19 cellular contexts compared by ENCODE assay signal in genomic region chr14:88515499-88516221, GRCh38. TPM values are rescaled to one million over a fixed set of nuclear protein-coding genes. Genes with fewer than 3 reads are reported as not detected.
DNase-seq lines count a peak whose midpoint lies in the region; ATAC-seq and TF ChIP-seq lines count a peak whose summit lies in the region.
"Had no signal": no experiment of that assay in that cellular context is flagged by ENCODE, and none has a peak within 500 bp of the region (broad histone marks: within the 10 kb centered on the region; RNA-seq: fewer than 3 reads in every experiment).

No MANE protein-coding gene starts in this region.

- peaks cover 29% of the 10 kb centered on the region for H3K36me3 ChIP-seq in left ventricle myocardium inferior
- H3K36me3 ChIP-seq in thyroid gland = no peaks in the 10 kb centered on the region
- H3K36me3 ChIP-seq: Peyer's patch had no signal

- peak overlapping the region; percentile 84 to 94 (median 87) for H3K27ac Mint-ChIP-seq in nephron

- H3K4me1 Mint-ChIP-seq in nephron = peaks cover 26% of the 10 kb centered on the region

- H3K4me3 ChIP-seq in left ventricle myocardium inferior = no peak overlapping the region
- no peak overlapping the region for H3K4me3 ChIP-seq in thyroid gland (replicated peaks in 1 of 3)

- H3K27me3 ChIP-seq in left ventricle myocardium inferior (ENCODE audit: low read depth) = no peaks in the 10 kb centered on the region
- H3K27me3 ChIP-seq in thyroid gland = no peaks in the 10 kb centered on the region
- H3K27me3 ChIP-seq: Peyer's patch had no signal

- TF ChIP-seq POLR2A in thyroid gland (IDR thresholded peaks at IDR 0.05) = no peak

- H3K27ac ChIP-seq in left ventricle myocardium inferior (replicated peaks) (peak overlapping the region; percentile 43), thyroid gland (peak overlapping the region in 2 of 3 donors; percentile 50 to 68)
- H3K27ac ChIP-seq: C4-2B had no signal

- H3K4me1 ChIP-seq in left ventricle myocardium inferior = peaks cover 30% of the 10 kb centered on the region
- peaks cover 10 to 16% of the 10 kb centered on the region in 2 donors for H3K4me1 ChIP-seq in thyroid gland

- peak overlapping the region in 2 of 3 experiments; percentile 18 to 44 for H3K4me3 Mint-ChIP-seq in nephron
- H3K4me3 Mint-ChIP-seq: IgD-negative memory B cell had no signal

- DNase-seq in left ventricle myocardium inferior = no peak
- DNase-seq in Right ventricle myocardium inferior (ENCODE audit: missing footprints) = no peak
- DNase-seq in left lobe of liver (ENCODE audit: low spot score) = no peak
- DNase-seq in thyroid gland = no peak
- no peak for DNase-seq in stimulated activated naive CD4-positive, alpha-beta T cell (lab: John Stamatoyannopoulos, UW)
- no peak for DNase-seq in NCI-H446 treated with DMSO at 0.1 percent for 48 hours (lab: John Stamatoyannopoulos, UW)
- no peak for DNase-seq in glomerular visceral epithelial cell (ENCODE audit: extremely low spot score)
- DNase-seq: 8988T, MV-4-11, NCI-H1105 treated with DMSO at 0.1 percent for 48 hours, NCI-H2029 treated with DMSO at 0.1 percent for 48 hours, NCI-H226, NCI-H524, NCI-H774, Peyer's patch had no signal

- TF ChIP-seq CTCF in left ventricle myocardium inferior (IDR thresholded peaks at IDR 0.05; ENCODE audit: borderline replicate concordance) (no peak), nephron (IDR thresholded peaks at IDR 0.05; ENCODE audit: unreplicated experiment in 3 of 3) (no peak), thyroid gland (IDR thresholded peaks at IDR 0.05) (no peak)

- peaks cover 19% of the 10 kb centered on the region for H3K36me3 Mint-ChIP-seq in nephron (ENCODE audit: low read depth)

- H3K9me3 ChIP-seq in left ventricle myocardium inferior (replicated peaks) (no peaks in the 10 kb centered on the region), thyroid gland (no peaks in the 10 kb centered on the region)
- H3K9me3 ChIP-seq: Peyer's patch had no signal

- intact Hi-C loops in left ventricle myocardium inferior (cut with micrococcal nuclease) = no loop called here
- intact Hi-C loops in Right ventricle myocardium inferior (cut with DNase I) = no loop called here
- intact Hi-C loops in thyroid gland (cut with DNase I) = no loop called here

- no peaks in the 10 kb centered on the region for H3K9me3 Mint-ChIP-seq in nephron
- H3K9me3 Mint-ChIP-seq: IgD-negative memory B cell had no signal

- 78 to 87% methylated on average over 1 of the region's 1 CpG for WGBS in thyroid gland, 2 donors

- ATAC-seq in Right ventricle myocardium inferior = no peak
- peak; percentile 53 for ATAC-seq in left lobe of liver

- H3K27me3 Mint-ChIP-seq in nephron (ENCODE audit: low read depth) = no peaks in the 10 kb centered on the region

RNA-seq across cellular contexts. Expression of gene PTPN21, which starts 39.1 kb away (rescaled TPM):
- 42.3 TPM for total RNA-seq in left ventricle myocardium inferior
- 30.8 TPM for total RNA-seq in Right ventricle myocardium inferior
- 12.6 TPM for total RNA-seq in left lobe of liver
- 10 to 100 TPM; 32.2 to 40.0 (median 36.1) TPM for total RNA-seq in thyroid gland
- total RNA-seq: OCI-LY7 had no signal

RNA-seq across cellular contexts. Expression of gene ZC3H14, which starts 47.2 kb away (rescaled TPM):
- total RNA-seq in left ventricle myocardium inferior = 44.1 TPM
- 38.3 TPM for total RNA-seq in Right ventricle myocardium inferior
- 39.1 TPM for total RNA-seq in left lobe of liver
- total RNA-seq in thyroid gland = 100 to 1,000 TPM in 2 of 4 donors, 10 to 100 TPM in 2; 88.5 to 112 (median 104) TPM
